ENCODE assay signal across 1 cellular context in the genomic region with DNA sequence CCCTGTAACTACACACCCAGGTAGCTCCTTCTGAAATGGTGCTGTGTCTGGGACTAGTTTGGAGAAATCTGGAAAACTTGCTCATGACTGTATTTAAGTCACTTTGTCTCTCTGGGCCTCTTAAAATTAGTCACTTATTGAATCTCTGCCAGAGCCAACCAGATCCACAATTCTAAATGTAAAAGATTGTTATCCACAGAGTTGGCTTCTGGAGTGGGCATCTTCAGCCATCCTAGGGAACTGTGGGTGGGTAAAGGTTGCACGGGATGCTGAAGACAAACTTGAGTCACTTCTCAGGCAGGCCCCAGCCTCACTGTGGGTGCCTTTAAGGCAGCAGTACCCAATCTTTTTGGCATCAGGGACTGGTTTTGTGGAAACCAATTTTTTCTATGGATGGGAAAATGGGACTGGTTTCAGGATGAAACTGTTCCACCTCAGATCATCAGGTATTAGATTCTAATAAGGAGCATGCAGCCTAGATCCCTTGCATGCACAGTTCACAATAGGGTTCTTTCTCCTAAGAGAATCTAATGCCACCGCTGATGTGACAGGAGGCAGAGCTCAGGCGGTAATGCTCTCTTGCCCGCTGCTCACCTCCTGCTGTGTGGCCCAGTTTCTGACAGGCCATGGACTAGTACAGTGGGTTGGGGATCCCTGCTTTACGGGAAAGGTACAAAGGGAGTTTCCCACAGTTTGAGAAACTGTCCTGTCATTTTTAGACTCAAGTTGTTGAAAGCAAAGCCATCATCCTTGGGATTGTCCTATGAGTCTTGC.
TF ChIP-seq lines count a peak whose summit lies in the region.

No MANE protein-coding gene starts in this region.

TF ChIP-seq in IMR-90, 13 proteins besides CTCF, POLR2A, EP300 and RAD21:
- TF ChIP-seq MAZ (IDR thresholded peaks at IDR 0.05; ENCODE audit: borderline replicate concordance, low read depth, low read length): no peak
- no peak for TF ChIP-seq NFE2L2 (IDR thresholded peaks at IDR 0.05; ENCODE audit: low read depth, low read length)
- no peak for TF ChIP-seq MAFK (IDR thresholded peaks at IDR 0.05; ENCODE audit: low read depth, low read length)
- TF ChIP-seq RCOR1 (IDR thresholded peaks at IDR 0.05; ENCODE audit: insufficient replicate concordance, low read length): no peak
- TF ChIP-seq, protein P1, sequence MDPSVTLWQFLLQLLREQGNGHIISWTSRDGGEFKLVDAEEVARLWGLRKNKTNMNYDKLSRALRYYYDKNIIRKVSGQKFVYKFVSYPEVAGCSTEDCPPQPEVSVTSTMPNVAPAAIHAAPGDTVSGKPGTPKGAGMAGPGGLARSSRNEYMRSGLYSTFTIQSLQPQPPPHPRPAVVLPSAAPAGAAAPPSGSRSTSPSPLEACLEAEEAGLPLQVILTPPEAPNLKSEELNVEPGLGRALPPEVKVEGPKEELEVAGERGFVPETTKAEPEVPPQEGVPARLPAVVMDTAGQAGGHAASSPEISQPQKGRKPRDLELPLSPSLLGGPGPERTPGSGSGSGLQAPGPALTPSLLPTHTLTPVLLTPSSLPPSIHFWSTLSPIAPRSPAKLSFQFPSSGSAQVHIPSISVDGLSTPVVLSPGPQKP (IDR thresholded peaks at IDR 0.05; ENCODE audit: borderline replicate concordance, low read depth, low read length): no peak
- TF ChIP-seq SMC3 (IDR thresholded peaks at IDR 0.05; ENCODE audit: low read depth, low read length): no peak
- TF ChIP-seq, protein P2, sequence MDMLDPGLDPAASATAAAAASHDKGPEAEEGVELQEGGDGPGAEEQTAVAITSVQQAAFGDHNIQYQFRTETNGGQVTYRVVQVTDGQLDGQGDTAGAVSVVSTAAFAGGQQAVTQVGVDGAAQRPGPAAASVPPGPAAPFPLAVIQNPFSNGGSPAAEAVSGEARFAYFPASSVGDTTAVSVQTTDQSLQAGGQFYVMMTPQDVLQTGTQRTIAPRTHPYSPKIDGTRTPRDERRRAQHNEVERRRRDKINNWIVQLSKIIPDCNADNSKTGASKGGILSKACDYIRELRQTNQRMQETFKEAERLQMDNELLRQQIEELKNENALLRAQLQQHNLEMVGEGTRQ (IDR thresholded peaks at IDR 0.05; ENCODE audit: low read depth, low read length): no peak
- no peak for TF ChIP-seq RFX5 (IDR thresholded peaks at IDR 0.05; ENCODE audit: low read depth, low read length)
- TF ChIP-seq MXI1 (IDR thresholded peaks at IDR 0.05; ENCODE audit: borderline replicate concordance, low read depth, low read length): no peak
TF ChIP-seq in IMR-90: peak in this region for 0.
